Comparison of ENCODE assay signal across 18 cellular contexts in genomic region chr1:2582401-2582800, GRCh38. TPM values are rescaled to one million over a fixed set of nuclear protein-coding genes. Genes with fewer than 3 reads are reported as not detected.
A peak's percentile ranks its signal among the peaks of the same experiment; 100 is the strongest.
DNase-seq lines count a peak whose midpoint lies in the region; ATAC-seq, FAIRE-seq and TF ChIP-seq lines count a peak whose summit lies in the region.
"Had no signal": no experiment of that assay in that cellular context is flagged by ENCODE, and none has a peak within 500 bp of the region (broad histone marks: within the 10 kb centered on the region; RNA-seq: fewer than 3 reads in every experiment).

No MANE protein-coding gene starts in this region.

- no peaks in the 10 kb centered on the region for H3K27me3 Mint-ChIP-seq in activated T-cell treated with anti-CD3 and anti-CD28 coated beads, Interleukin-2, amount 50 U/mL, for 24 hours
- H3K27me3 Mint-ChIP-seq in activated T-cell treated with anti-CD3 and anti-CD28 coated beads, Interleukin-2, amount 50 U/mL, for 72 hours (ENCODE audit: low read depth), result no peaks in the 10 kb centered on the region
- no peaks in the 10 kb centered on the region for H3K27me3 Mint-ChIP-seq in activated CD4-positive, alpha-beta memory T cell treated with anti-CD3 and anti-CD28 coated beads for 36 hours
- no peaks in the 10 kb centered on the region for H3K27me3 Mint-ChIP-seq in glutamatergic neuron (ENCODE audit: unreplicated experiment)

- no peak for TF ChIP-seq CTCF in glutamatergic neuron (IDR thresholded peaks at IDR 0.05; ENCODE audit: partially characterized antibody, unreplicated experiment)

- no peak overlapping the region for H3K4me3 Mint-ChIP-seq in activated T-cell treated with anti-CD3 and anti-CD28 coated beads, Interleukin-2, amount 50 U/mL, for 24 hours
- no peak overlapping the region for H3K4me3 Mint-ChIP-seq in activated T-cell treated with anti-CD3 and anti-CD28 coated beads, Interleukin-2, amount 50 U/mL, for 72 hours
- no peak overlapping the region for H3K4me3 Mint-ChIP-seq in activated CD4-positive, alpha-beta memory T cell treated with anti-CD3 and anti-CD28 coated beads for 36 hours
- H3K4me3 Mint-ChIP-seq in glutamatergic neuron (ENCODE audit: unreplicated experiment), result no peak overlapping the region
- H3K4me3 Mint-ChIP-seq in stimulated activated effector memory CD8-positive, alpha-beta T cell treated with anti-CD3 and anti-CD28 coated beads, Interleukin-12 subunit alpha, Interleukin-12 subunit beta, amount 100 ng/mL, for 72 hours, result peak overlapping the region; percentile 41

- peaks cover 73% of the 10 kb centered on the region for H3K4me1 Mint-ChIP-seq in activated T-cell treated with anti-CD3 and anti-CD28 coated beads, Interleukin-2, amount 50 U/mL, for 24 hours (ENCODE audit: low read depth)
- peaks cover 75% of the 10 kb centered on the region for H3K4me1 Mint-ChIP-seq in activated T-cell treated with anti-CD3 and anti-CD28 coated beads, Interleukin-2, amount 50 U/mL, for 72 hours (ENCODE audit: low read depth)
- H3K4me1 Mint-ChIP-seq in activated CD4-positive, alpha-beta memory T cell treated with anti-CD3 and anti-CD28 coated beads for 36 hours (ENCODE audit: low read depth), result peaks cover 67% of the 10 kb centered on the region
- H3K4me1 Mint-ChIP-seq in glutamatergic neuron (ENCODE audit: low read depth, unreplicated experiment), result peaks cover 19% of the 10 kb centered on the region
- H3K4me1 Mint-ChIP-seq in stimulated activated effector memory CD8-positive, alpha-beta T cell treated with anti-CD3 and anti-CD28 coated beads, Interleukin-12 subunit alpha, Interleukin-12 subunit beta, amount 100 ng/mL, for 72 hours, result peaks cover 73% of the 10 kb centered on the region

- peak overlapping the region; percentile 81 for H3K27ac Mint-ChIP-seq in activated T-cell treated with anti-CD3 and anti-CD28 coated beads, Interleukin-2, amount 50 U/mL, for 24 hours
- no peak overlapping the region for H3K27ac Mint-ChIP-seq in activated T-cell treated with anti-CD3 and anti-CD28 coated beads, Interleukin-2, amount 50 U/mL, for 72 hours
- peak overlapping the region; percentile 96 for H3K27ac Mint-ChIP-seq in activated CD4-positive, alpha-beta memory T cell treated with anti-CD3 and anti-CD28 coated beads for 36 hours
- H3K27ac Mint-ChIP-seq in glutamatergic neuron (ENCODE audit: unreplicated experiment), result no peak overlapping the region
- H3K27ac Mint-ChIP-seq in stimulated activated effector memory CD8-positive, alpha-beta T cell treated with anti-CD3 and anti-CD28 coated beads, Interleukin-12 subunit alpha, Interleukin-12 subunit beta, amount 100 ng/mL, for 72 hours, result peak overlapping the region; percentile 77

- H3K36me3 Mint-ChIP-seq in activated T-cell treated with anti-CD3 and anti-CD28 coated beads, Interleukin-2, amount 50 U/mL, for 24 hours (ENCODE audit: low read depth), result peaks cover 4% of the 10 kb centered on the region
- peaks cover 6% of the 10 kb centered on the region in 2 donors for H3K36me3 Mint-ChIP-seq in activated T-cell treated with anti-CD3 and anti-CD28 coated beads, Interleukin-2, amount 50 U/mL, for 72 hours (ENCODE audit: insufficient read depth in 2 of 2)
- H3K36me3 Mint-ChIP-seq in activated CD4-positive, alpha-beta memory T cell treated with anti-CD3 and anti-CD28 coated beads for 36 hours, result peaks cover 3% of the 10 kb centered on the region
- no peaks in the 10 kb centered on the region for H3K36me3 Mint-ChIP-seq in glutamatergic neuron (ENCODE audit: unreplicated experiment)
- H3K36me3 Mint-ChIP-seq in stimulated activated effector memory CD8-positive, alpha-beta T cell treated with anti-CD3 and anti-CD28 coated beads, Interleukin-12 subunit alpha, Interleukin-12 subunit beta, amount 100 ng/mL, for 72 hours, result peaks cover 17% of the 10 kb centered on the region

- ATAC-seq in activated T-cell treated with anti-CD3 and anti-CD28 coated beads, Interleukin-2, amount 50 U/mL, for 72 hours (replicated peaks in 1 of 2), result no peak
- ATAC-seq in stimulated activated effector memory CD8-positive, alpha-beta T cell treated with anti-CD3 and anti-CD28 coated beads, Interleukin-12 subunit alpha, Interleukin-12 subunit beta, amount 100 ng/mL, for 72 hours, result no peak
- no peak for ATAC-seq in GM19467 (IDR thresholded peaks at IDR 0.05; ENCODE audit: unreplicated experiment)
- ATAC-seq: heart right ventricle, left colon had no signal

- CTCF ChIA-PET in activated CD4-positive, alpha-beta memory T cell treated with anti-CD3 and anti-CD28 coated beads for 36 hours (lab: Charles Lee), result interaction anchor here (1.5 to 2.3 kb wide), 2 partner anchors 26 to 408 kb away, joined by 3 to 9 read pairs; partner anchors contain the start of gene TNFRSF14

- POLR2A ChIA-PET in activated CD4-positive, alpha-beta memory T cell treated with anti-CD3 and anti-CD28 coated beads for 36 hours (lab: Charles Lee), result interaction anchor here (1.0 to 2.4 kb wide), 4 partner anchors 26 to 191 kb away, joined by 3 to 9 read pairs (median 4); partner anchors contain the start of genes MORN1, PANK4, RER1 and TNFRSF14

- H3K9me3 Mint-ChIP-seq in activated T-cell treated with anti-CD3 and anti-CD28 coated beads, Interleukin-2, amount 50 U/mL, for 24 hours, result peaks cover 3% of the 10 kb centered on the region
- H3K9me3 Mint-ChIP-seq in activated T-cell treated with anti-CD3 and anti-CD28 coated beads, Interleukin-2, amount 50 U/mL, for 72 hours, result peaks cover 0 to 3% of the 10 kb centered on the region in 2 donors
- H3K9me3 Mint-ChIP-seq in activated CD4-positive, alpha-beta memory T cell treated with anti-CD3 and anti-CD28 coated beads for 36 hours, result no peaks in the 10 kb centered on the region
- H3K9me3 Mint-ChIP-seq in glutamatergic neuron (ENCODE audit: unreplicated experiment), result peaks cover 1% of the 10 kb centered on the region
- peaks cover 3% of the 10 kb centered on the region for H3K9me3 Mint-ChIP-seq in stimulated activated effector memory CD8-positive, alpha-beta T cell treated with anti-CD3 and anti-CD28 coated beads, Interleukin-12 subunit alpha, Interleukin-12 subunit beta, amount 100 ng/mL, for 72 hours

- no peak for DNase-seq in activated T-cell treated with anti-CD3 and anti-CD28 coated beads, Interleukin-2, amount 50 U/mL, for 24 hours
- DNase-seq in activated T-cell treated with anti-CD3 and anti-CD28 coated beads, Interleukin-2, amount 50 U/mL, for 72 hours, result no peak
- DNase-seq in activated CD4-positive, alpha-beta memory T cell treated with anti-CD3 and anti-CD28 coated beads for 36 hours, result no peak
- DNase-seq in glutamatergic neuron (peak; percentile 2), GM19239 (ENCODE audit: insufficient read length, low spot score) (no peak), HT-29 (ENCODE audit: low spot score) (no peak)
- no peak for DNase-seq in stimulated activated effector memory CD8-positive, alpha-beta T cell treated with anti-CD3 and anti-CD28 coated beads, Interleukin-12 subunit alpha, Interleukin-12 subunit beta, amount 100 ng/mL, for 72 hours (ENCODE audit: low spot score in 2 of 2)
- DNase-seq: colonic mucosa; DMS 273 treated with DMSO at 0.1 percent for 48 hours; erythroblast; heart right ventricle; left colon; NCI-H226; stimulated activated CD4-positive, alpha-beta T cell treated with anti-CD3 and anti-CD28 coated beads, Interleukin-4, amount 100 ng/mL, for 24 hours had no signal

- FAIRE-seq in GM19239 (lab: Jason Lieb, UNC), result no peak
- FAIRE-seq: H1 had no signal

- intact Hi-C loops in activated CD4-positive, alpha-beta memory T cell treated with anti-CD3 and anti-CD28 coated beads for 36 hours (cut with micrococcal nuclease), result no loop called here

RNA-seq across cellular contexts. Expression of gene PRXL2B, which starts 4.2 kb away (rescaled TPM):
- 10 to 100 TPM; 34.8 to 39.2 TPM for total RNA-seq in activated T-cell treated with anti-CD3 and anti-CD28 coated beads, Interleukin-2, amount 50 U/mL, for 72 hours
- total RNA-seq in activated CD4-positive, alpha-beta memory T cell treated with anti-CD3 and anti-CD28 coated beads for 36 hours, result 10 to 100 TPM; 28.2 to 34.6 TPM
- total RNA-seq in glutamatergic neuron (ENCODE audit: unreplicated experiment), result 46.1 TPM
- total RNA-seq in HT-29 (2014; rRNA removed; shearing (Covaris generic)), result 90.1 and 101 TPM in 2 replicates

RNA-seq across cellular contexts. Expression of gene TNFRSF14, which starts 26.2 kb away (rescaled TPM):
- total RNA-seq in activated T-cell treated with anti-CD3 and anti-CD28 coated beads, Interleukin-2, amount 50 U/mL, for 72 hours, result 100 to 1,000 TPM; 141 to 175 TPM
- total RNA-seq in activated CD4-positive, alpha-beta memory T cell treated with anti-CD3 and anti-CD28 coated beads for 36 hours, result 100 to 1,000 TPM; 145 to 152 TPM
- total RNA-seq in glutamatergic neuron (ENCODE audit: unreplicated experiment), result 1.2 TPM
- total RNA-seq in HT-29 (2014; rRNA removed; shearing (Covaris generic)), result 77.4 and 85.6 TPM in 2 replicates

RNA-seq across cellular contexts. Expression of gene MMEL1, which starts 50.4 kb away (rescaled TPM):
- total RNA-seq in activated T-cell treated with anti-CD3 and anti-CD28 coated beads, Interleukin-2, amount 50 U/mL, for 72 hours, result 1 to 10 TPM; 1.5 to 1.9 TPM
- total RNA-seq in activated CD4-positive, alpha-beta memory T cell treated with anti-CD3 and anti-CD28 coated beads for 36 hours, result 1 to 10 TPM in 1 of 2 experiments, under 1 TPM in 1; 1.00 to 1.2 TPM
- total RNA-seq in glutamatergic neuron (ENCODE audit: unreplicated experiment), result 4.0 TPM
- 21.3 and 23.0 TPM in 2 replicates for total RNA-seq in HT-29 (2014; rRNA removed; shearing (Covaris generic))
- total RNA-seq: SK-MEL-5 had no signal

RNA-seq across cellular contexts. Expression of gene HES5, which starts 52.3 kb away (rescaled TPM):
- under 1 TPM in 1 of 2 donors, not detected in 1; 0.49 TPM for total RNA-seq in activated T-cell treated with anti-CD3 and anti-CD28 coated beads, Interleukin-2, amount 50 U/mL, for 72 hours
- under 1 TPM in 1 of 2 experiments, not detected in 1; 0.17 TPM for total RNA-seq in activated CD4-positive, alpha-beta memory T cell treated with anti-CD3 and anti-CD28 coated beads for 36 hours
- total RNA-seq in glutamatergic neuron (ENCODE audit: unreplicated experiment), result 21.2 TPM
- 0.28 and 0.42 TPM in 2 replicates for total RNA-seq in HT-29 (2014; rRNA removed; shearing (Covaris generic))
- total RNA-seq: myocyte, SK-MEL-5 had no signal

RNA-seq across cellular contexts. Expression of gene PANK4, which starts 56.0 kb away (rescaled TPM):
- total RNA-seq in activated T-cell treated with anti-CD3 and anti-CD28 coated beads, Interleukin-2, amount 50 U/mL, for 72 hours, result 10 to 100 TPM; 44.6 to 49.7 TPM
- 10 to 100 TPM; 42.6 to 45.1 TPM for total RNA-seq in activated CD4-positive, alpha-beta memory T cell treated with anti-CD3 and anti-CD28 coated beads for 36 hours
- total RNA-seq in glutamatergic neuron (ENCODE audit: unreplicated experiment), result 58.5 TPM
- 37.8 and 48.3 TPM in 2 replicates for total RNA-seq in HT-29 (2014; rRNA removed; shearing (Covaris generic))

Comparison
In these comparisons a context has a peak if more than half of its experiments do, and no peak if none do; other contexts are left out.
1. H3K27ac Mint-ChIP-seq: peak in activated T-cell treated with anti-CD3 and anti-CD28 coated beads, Interleukin-2, amount 50 U/mL, for 24 hours (single experiment), activated CD4-positive, alpha-beta memory T cell treated with anti-CD3 and anti-CD28 coated beads for 36 hours (single experiment) and stimulated activated effector memory CD8-positive, alpha-beta T cell treated with anti-CD3 and anti-CD28 coated beads, Interleukin-12 subunit alpha, Interleukin-12 subunit beta, amount 100 ng/mL, for 72 hours (single experiment); none in activated T-cell treated with anti-CD3 and anti-CD28 coated beads, Interleukin-2, amount 50 U/mL, for 72 hours (single experiment) and glutamatergic neuron (single experiment).
2. RNA of gene TNFRSF14, which starts 26.2 kb away (total RNA-seq): 141 to 175 TPM in activated T-cell treated with anti-CD3 and anti-CD28 coated beads, Interleukin-2, amount 50 U/mL, for 72 hours, 145 to 152 TPM in activated CD4-positive, alpha-beta memory T cell treated with anti-CD3 and anti-CD28 coated beads for 36 hours and 77.4 to 85.6 TPM in HT-29; 1.2 TPM in glutamatergic neuron (single experiment); every median in the first group is over 10 times any median in the second.